7 cellular contexts compared by ENCODE assay signal in genomic region chr3:145368748-145369147, GRCh38.
"Had no signal": no experiment of that assay in that cellular context is flagged by ENCODE, and none has a peak within 500 bp of the region (broad histone marks: within the 10 kb centered on the region; RNA-seq: fewer than 3 reads in every experiment).

No MANE protein-coding gene starts in this region.

- H3K4me3 ChIP-seq: K562 had no signal

- H3K27ac ChIP-seq: HL-60 had no signal

- ATAC-seq: HepG2, K562 had no signal

- H3K27me3 Mint-ChIP-seq: IgD-negative memory B cell had no signal

- H3K4me1 Mint-ChIP-seq: IgD-negative memory B cell had no signal

- H3K36me3 Mint-ChIP-seq: IgD-negative memory B cell had no signal

- H3K4me3 Mint-ChIP-seq: IgD-negative memory B cell had no signal

- H3K27ac Mint-ChIP-seq: IgD-negative memory B cell had no signal

- DNase-seq: IMR-90, KBM-7, KG1 had no signal
